In the genomic region with DNA sequence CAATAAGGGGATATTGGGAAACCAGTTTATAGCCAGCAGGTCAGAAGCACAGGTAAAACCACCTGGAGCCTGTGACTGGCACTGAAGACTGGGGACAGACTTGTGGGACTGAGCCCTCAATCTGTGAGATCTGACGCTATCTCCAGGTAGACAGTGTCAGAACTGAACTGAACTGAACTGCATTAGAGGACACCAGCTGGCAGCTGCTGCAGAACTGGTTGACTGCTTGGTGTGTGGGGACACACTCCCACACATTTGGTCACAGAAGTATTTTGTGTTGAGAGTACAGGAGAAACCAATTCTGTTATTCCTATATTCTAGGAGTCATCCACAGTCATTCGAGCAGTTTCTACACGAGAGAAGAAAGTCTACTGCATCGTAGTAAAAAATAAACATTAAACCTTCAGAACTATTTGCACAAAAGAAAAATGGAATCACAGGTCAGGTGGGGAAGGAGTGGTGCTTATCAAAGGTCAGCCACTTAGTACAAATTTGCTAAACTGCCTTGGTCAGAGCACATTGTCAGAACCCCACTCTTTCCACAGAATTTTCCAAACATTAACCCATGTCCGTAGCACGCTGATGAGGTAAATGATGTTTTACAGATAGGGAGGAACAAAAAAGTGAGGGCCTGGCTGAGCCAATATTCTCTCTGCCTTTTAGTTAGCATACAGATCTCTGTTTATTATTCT, we compare ENCODE assay signal across 1 cellular context.
A peak's percentile ranks its signal among the peaks of the same experiment; 100 is the strongest.
TF ChIP-seq lines count a peak whose summit lies in the region.

No MANE protein-coding gene starts in this region.

TF ChIP-seq in HepG2, 621 proteins besides CTCF, POLR2A, EP300 and RAD21 (continued from another document and continues in another):
- TF ChIP-seq NFIC (IDR thresholded peaks at IDR 0.05; ENCODE audit: low read length) (peak; percentile 47; the same call in 1 of the 2 replicates), DNMT3B (CRISPR knock-in tag; conservative IDR thresholded peaks at IDR 0.05) (0 out of 2 replicates have a peak, but pooled peaks have one; percentile 49), SOX6 (IDR thresholded peaks at IDR 0.05) (no peak), SOX6 (CRISPR knock-in tag; IDR thresholded peaks at IDR 0.05) (peak; percentile 95), SP5 (CRISPR knock-in tag; IDR thresholded peaks at IDR 0.05; ENCODE audit: borderline replicate concordance, low read depth) (peak; percentile 63; the same call in 1 of the 2 replicates), KLF13 (CRISPR knock-in tag; IDR thresholded peaks at IDR 0.05) (no peak), SNAPC4 (CRISPR knock-in tag; IDR thresholded peaks at IDR 0.05) (no peak), MAX (IDR thresholded peaks at IDR 0.05) (peak; percentile 58), HNF1A (IDR thresholded peaks at IDR 0.05; ENCODE audit: low read depth) (peak; percentile 40; the same call in 1 of the 2 replicates), HNF1A (CRISPR knock-in tag; IDR thresholded peaks at IDR 0.05; ENCODE audit: borderline replicate concordance) (peak; percentile 50; the same call in 1 of the 2 replicates), ZNF3 (CRISPR knock-in tag; IDR thresholded peaks at IDR 0.05) (no peak), ZNF883 (CRISPR knock-in tag; IDR thresholded peaks at IDR 0.05; ENCODE audit: not compliant biosample characterization) (no peak), KIAA2018 (CRISPR knock-in tag; IDR thresholded peaks at IDR 0.05; ENCODE audit: borderline replicate concordance) (no peak), PITX1 (CRISPR knock-in tag; IDR thresholded peaks at IDR 0.05) (peak; percentile 77; the same call in 1 of the 2 replicates), DBP (CRISPR knock-in tag; IDR thresholded peaks at IDR 0.05; ENCODE audit: not compliant biosample characterization) (no peak), HDAC2 (CRISPR knock-in tag; IDR thresholded peaks at IDR 0.05) (peak; percentile 91), THRA (CRISPR knock-in tag; IDR thresholded peaks at IDR 0.05; ENCODE audit: borderline replicate concordance) (0 out of 2 replicates have a peak, but pooled peaks have one; percentile 48), CREM (IDR thresholded peaks at IDR 0.05) (peak; percentile 67), CREM (CRISPR knock-in tag; IDR thresholded peaks at IDR 0.05) (no peak), SIN3A (IDR thresholded peaks at IDR 0.05; ENCODE audit: borderline replicate concordance, low read depth, low read length) (no peak), MLX (CRISPR knock-in tag; IDR thresholded peaks at IDR 0.05) (peak; percentile 73), ZNF710 (CRISPR knock-in tag; IDR thresholded peaks at IDR 0.05; ENCODE audit: borderline replicate concordance) (peak; percentile 94), ZNF891 (CRISPR knock-in tag; IDR thresholded peaks at IDR 0.05) (no peak), TCF7 (IDR thresholded peaks at IDR 0.05; ENCODE audit: low read depth) (peak; percentile 70), KLF11 (CRISPR knock-in tag; IDR thresholded peaks at IDR 0.05) (peak; percentile 24; the same call in 1 of the 2 replicates), ELF3 (CRISPR knock-in tag; IDR thresholded peaks at IDR 0.05) (peak; percentile 66)
